ENCODE assay signal across 8 cellular contexts in genomic region chr9:135961277-135961705, GRCh38. TPM values are rescaled to one million over a fixed set of nuclear protein-coding genes. Genes with fewer than 3 reads are reported as not detected.
DNase-seq lines count a peak whose midpoint lies in the region; ATAC-seq, FAIRE-seq and TF ChIP-seq lines count a peak whose summit lies in the region.

Gene UBAC1, minus strand, starts transcription at chr9:135961373. Its CDS starts 211 bp downstream, at chr9:135961162.

- H3K4me1 Mint-ChIP-seq in T-helper 17 cell, result peaks cover 18% of the 10 kb centered on the region

- TF ChIP-seq CTCF in prostate gland (IDR thresholded peaks at IDR 0.05), result peak; percentile 48 to 96 (median 72)

- H3K4me1 ChIP-seq in prostate gland (replicated peaks), result peaks cover 3% of the 10 kb centered on the region

- peak; percentile 91 for FAIRE-seq in GM12892 (lab: Jason Lieb, UNC)

- H3K9me3 ChIP-seq in T-helper 17 cell (ENCODE audit: control insufficient read depth, low read length, poor library complexity, severe bottlenecking) (no peaks in the 10 kb centered on the region), prostate gland (no peaks in the 10 kb centered on the region)

- peak within 1 kb of the TSS; percentile 86 to 97 for H3K4me3 ChIP-seq in prostate gland

- peak within 1 kb of the TSS; percentile 83 for H3K27ac Mint-ChIP-seq in T-helper 17 cell

- WGBS in prostate gland, result under 1% methylated on average over 27 of the region's 53 CpGs

- intact Hi-C loops in left ventricle myocardium superior (cut with micrococcal nuclease) (no loop called here), prostate gland (cut with DNase I) (loop anchor here (5.0 to 10.0 kb wide), 3 partner anchors 54 to 356 kb away; partner anchors contain the start of gene CAMSAP1)

- H3K27ac ChIP-seq in prostate gland, result peak within 1 kb of the TSS; percentile 82 to 87

- no peak for TF ChIP-seq POLR2A in GM12892 (IDR thresholded peaks at IDR 0.05; ENCODE audit: low read depth, low read length)
- no peak for TF ChIP-seq POLR2A in prostate gland (IDR thresholded peaks at IDR 0.05)

- peak; percentile 100 for DNase-seq in GM12892 (ENCODE audit: insufficient read length)
- DNase-seq in NCI-H1694 treated with DMSO at 0.1 percent for 48 hours (lab: John Stamatoyannopoulos, UW), result peak; percentile 88
- DNase-seq in T-helper 17 cell, result peak; percentile 92 to 95 (median 93)
- peak; percentile 45 to 98 (median 90) for DNase-seq in amygdala (lab: John Stamatoyannopoulos, UW)
- peak; percentile 99 for DNase-seq in left ventricle myocardium superior
- peak; percentile 95 for DNase-seq in prostate gland (ENCODE audit: low spot score)
- peak; percentile 95 for DNase-seq in ureter (ENCODE audit: low spot score)

- H3K27me3 Mint-ChIP-seq in T-helper 17 cell, result peaks cover 9% of the 10 kb centered on the region

- H3K27me3 ChIP-seq in prostate gland (replicated peaks; ENCODE audit: insufficient read depth), result no peaks in the 10 kb centered on the region

- peak within 1 kb of the TSS; percentile 93 for H3K4me3 Mint-ChIP-seq in T-helper 17 cell

- H3K36me3 ChIP-seq in prostate gland, result no peaks in the 10 kb centered on the region

- peak; percentile 81 for ATAC-seq in HG02938 (IDR thresholded peaks at IDR 0.05; ENCODE audit: unreplicated experiment)
- ATAC-seq in T-helper 17 cell, result peak; percentile 95
- ATAC-seq in left ventricle myocardium superior, result peak; percentile 87

- no peaks in the 10 kb centered on the region for H3K36me3 Mint-ChIP-seq in T-helper 17 cell (ENCODE audit: low read depth)

RNA-seq across cellular contexts. Expression of gene UBAC1, which starts in this region (rescaled TPM):
- 28.2 TPM for polyA plus RNA-seq in GM12892 (2012; ENCODE audit: missing spikeins)
- total RNA-seq in T-helper 17 cell (10 to 100 TPM; 23.2 to 23.7 TPM), left ventricle myocardium superior (116 TPM), prostate gland (10 to 100 TPM; 53.7 to 59.1 TPM), ureter (34.2 TPM)

Comparison
In these comparisons a context has a peak if more than half of its experiments do, and no peak if none do; other contexts are left out.
1. Peak in every context shown above with its lines: DNase-seq, ATAC-seq, H3K4me3 ChIP-seq and H3K27ac ChIP-seq.